ENCODE assay signal across 10 cellular contexts in genomic region chr20:37411408-37412306, GRCh38.
DNase-seq lines count a peak whose midpoint lies in the region; TF ChIP-seq lines count a peak whose summit lies in the region.
"Had no signal": no experiment of that assay in that cellular context is flagged by ENCODE, and none has a peak within 500 bp of the region (broad histone marks: within the 10 kb centered on the region; RNA-seq: fewer than 3 reads in every experiment).

No MANE protein-coding gene starts in this region.

- H3K27ac ChIP-seq in subcutaneous abdominal adipose tissue (ENCODE audit: low read depth, low read length): no peak overlapping the region
- H3K27ac ChIP-seq: neutrophil had no signal

- no peaks in the 10 kb centered on the region for H3K9me3 Mint-ChIP-seq in activated naive CD4-positive, alpha-beta T cell treated with anti-CD3 and anti-CD28 coated beads, Interleukin-2, amount 10 ng/mL, durations not matched to agents 7 days and 5 days
- H3K9me3 Mint-ChIP-seq in mesothelial cell of epicardium: no peaks in the 10 kb centered on the region

- no peak overlapping the region for H3K4me3 Mint-ChIP-seq in activated naive CD4-positive, alpha-beta T cell treated with anti-CD3 and anti-CD28 coated beads, Interleukin-2, amount 10 ng/mL, durations not matched to agents 7 days and 5 days
- H3K4me3 Mint-ChIP-seq in mesothelial cell of epicardium: no peak overlapping the region

- peaks cover 9 to 43% (median 35%) of the 10 kb centered on the region in 5 donors for H3K27me3 ChIP-seq in subcutaneous abdominal adipose tissue (ENCODE audit: control insufficient read depth in 5 of 5, insufficient read depth in 4 of 5, low read length in 5 of 5)

- peaks cover 37% of the 10 kb centered on the region for H3K27me3 Mint-ChIP-seq in activated naive CD4-positive, alpha-beta T cell treated with anti-CD3 and anti-CD28 coated beads, Interleukin-2, amount 10 ng/mL, durations not matched to agents 7 days and 5 days
- H3K27me3 Mint-ChIP-seq in mesothelial cell of epicardium (ENCODE audit: low read depth): peaks cover 32% of the 10 kb centered on the region

- CTCF ChIA-PET in activated naive CD4-positive, alpha-beta T cell treated with anti-CD3 and anti-CD28 coated beads, Interleukin-2, amount 10 ng/mL, durations not matched to agents 7 days and 5 days (lab: Charles Lee): no interaction called here

- H3K36me3 ChIP-seq in subcutaneous abdominal adipose tissue (ENCODE audit: control insufficient read depth in 5 of 5, insufficient read depth in 5 of 5, low read length in 5 of 5): no peaks in the 10 kb centered on the region
- H3K36me3 ChIP-seq: neutrophil had no signal

- no peak overlapping the region for H3K27ac Mint-ChIP-seq in activated naive CD4-positive, alpha-beta T cell treated with anti-CD3 and anti-CD28 coated beads, Interleukin-2, amount 10 ng/mL, durations not matched to agents 7 days and 5 days
- no peak overlapping the region for H3K27ac Mint-ChIP-seq in mesothelial cell of epicardium

- no peaks in the 10 kb centered on the region for H3K9me3 ChIP-seq in subcutaneous abdominal adipose tissue (ENCODE audit: control insufficient read depth in 5 of 5, low read length in 5 of 5)
- H3K9me3 ChIP-seq: neutrophil had no signal

- peak; percentile 49 for DNase-seq in activated naive CD4-positive, alpha-beta T cell treated with anti-CD3 and anti-CD28 coated beads, Interleukin-2, amount 10 ng/mL, durations not matched to agents 7 days and 5 days
- no peak for DNase-seq in activated naive CD4-positive, alpha-beta T cell treated with Interleukin-2 at 50 U/mL for 16 hours
- DNase-seq in NCI-H2227 (lab: John Stamatoyannopoulos, UW; ENCODE audit: unreplicated experiment): peak; percentile 48
- no peak for DNase-seq in fibroblast of pulmonary artery (ENCODE audit: low read depth)
- DNase-seq in SHP77 treated with DMSO at 0.1 percent for 48 hours (lab: John Stamatoyannopoulos, UW): no peak
- no peak for DNase-seq in mesothelial cell of epicardium (ENCODE audit: low spot score in 2 of 2, unreplicated experiment in 2 of 2)
- DNase-seq in occipital lobe (lab: John Stamatoyannopoulos, UW): no peak
- DNase-seq: DMS 273 treated with DMSO at 0.1 percent for 48 hours had no signal

- peak overlapping the region in 2 of 5 donors; percentile 30 to 39 for H3K9ac ChIP-seq in subcutaneous abdominal adipose tissue (ENCODE audit: low read length in 5 of 5)

- H3K4me3 ChIP-seq in fibroblast of pulmonary artery (replicated peaks; ENCODE audit: low read depth, low read length) (peak overlapping the region; percentile 47), subcutaneous abdominal adipose tissue (ENCODE audit: low read depth in 1 of 5, low read length in 5 of 5) (peak overlapping the region; percentile 40 to 69 (median 62))

- no peaks in the 10 kb centered on the region for H3K36me3 Mint-ChIP-seq in activated naive CD4-positive, alpha-beta T cell treated with anti-CD3 and anti-CD28 coated beads, Interleukin-2, amount 10 ng/mL, durations not matched to agents 7 days and 5 days
- no peaks in the 10 kb centered on the region for H3K36me3 Mint-ChIP-seq in mesothelial cell of epicardium

- TF ChIP-seq CTCF in fibroblast of pulmonary artery (IDR thresholded peaks at IDR 0.05; ENCODE audit: low read length, missing control alignments) (no peak), mesothelial cell of epicardium (IDR thresholded peaks at IDR 0.05; ENCODE audit: unreplicated experiment) (no peak)

- H3K4me1 Mint-ChIP-seq in activated naive CD4-positive, alpha-beta T cell treated with anti-CD3 and anti-CD28 coated beads, Interleukin-2, amount 10 ng/mL, durations not matched to agents 7 days and 5 days: peaks cover 15% of the 10 kb centered on the region
- H3K4me1 Mint-ChIP-seq in mesothelial cell of epicardium: peaks cover 32% of the 10 kb centered on the region

- H3K4me1 ChIP-seq in subcutaneous abdominal adipose tissue (ENCODE audit: control insufficient read depth in 5 of 5, insufficient read depth in 5 of 5, low read length in 5 of 5): peaks cover 6 to 36% (median 30%) of the 10 kb centered on the region in 5 donors

Comparison
In these comparisons a context has a peak if more than half of its experiments do, and no peak if none do; other contexts are left out.
1. DNase-seq: peak in activated naive CD4-positive, alpha-beta T cell treated with anti-CD3 and anti-CD28 coated beads, Interleukin-2, amount 10 ng/mL, durations not matched to agents 7 days and 5 days (single experiment) and NCI-H2227 (single experiment); none in activated naive CD4-positive, alpha-beta T cell treated with Interleukin-2 at 50 U/mL for 16 hours (single experiment), fibroblast of pulmonary artery (single experiment), SHP77 treated with DMSO at 0.1 percent for 48 hours (single experiment), mesothelial cell of epicardium (0 of 2) and occipital lobe (single experiment).